ENCODE assay signal across 8 cellular contexts in genomic region chr16:46621006-46621629, GRCh38. TPM values are rescaled to one million over a fixed set of nuclear protein-coding genes. Genes with fewer than 3 reads are reported as not detected.
DNase-seq lines count a peak whose midpoint lies in the region; ATAC-seq lines count a peak whose summit lies in the region.

SHCBP1 (minus strand) TSS chr16:46621379; CDS start chr16:46621359, 20 bp downstream.

- peak; percentile 82 to 91 for ATAC-seq in CD4-positive, CD25-positive, alpha-beta regulatory T cell (ENCODE audit: low read depth in 2 of 2)
- ATAC-seq in GM19372 (IDR thresholded peaks at IDR 0.05; ENCODE audit: low read depth, unreplicated experiment) (peak; percentile 95), HG03520 (IDR thresholded peaks at IDR 0.05; ENCODE audit: unreplicated experiment) (peak; percentile 73), memory B cell (ENCODE audit: low read depth) (peak; percentile 90)

- peak within 1 kb of the TSS; percentile 92 for H3K4me3 ChIP-seq in CD4-positive, CD25-positive, alpha-beta regulatory T cell (ENCODE audit: low read depth, low read length)

- H3K36me3 ChIP-seq in CD4-positive, CD25-positive, alpha-beta regulatory T cell (ENCODE audit: control insufficient read depth, insufficient read depth, low read length), result no peaks in the 10 kb centered on the region

- CTCF ChIA-PET in activated CD4-positive, alpha-beta memory T cell treated with anti-CD3 and anti-CD28 coated beads for 36 hours (lab: Charles Lee), result interaction anchor here (1.4 kb wide), 1 partner anchor 68 kb away, joined by 8 read pairs; no protein-coding TSS in a partner anchor

- peak; percentile 63 to 88 (median 67) for DNase-seq in CD4-positive, CD25-positive, alpha-beta regulatory T cell
- DNase-seq in NCI-H748 treated with DMSO at 0.1 percent for 48 hours (lab: John Stamatoyannopoulos, UW) (peak; percentile 28), memory B cell (ENCODE audit: low spot score in 2 of 2) (peak; percentile 43 to 57)
- DNase-seq in activated CD4-positive, alpha-beta memory T cell treated with anti-CD3 and anti-CD28 coated beads for 36 hours, result peak; percentile 91
- peak; percentile 13 for DNase-seq in effector CD8-positive, alpha-beta T cell (lab: John Stamatoyannopoulos, UW)
- peak; percentile 28 for DNase-seq in stimulated activated CD8-positive, alpha-beta memory T cell treated with anti-CD3 and anti-CD28 coated beads, Interleukin-12 subunit alpha, Interleukin-12 subunit beta, amount 100 ng/mL, for 24 hours (ENCODE audit: extremely low read depth)

- no peaks in the 10 kb centered on the region for H3K9me3 ChIP-seq in CD4-positive, CD25-positive, alpha-beta regulatory T cell (ENCODE audit: control insufficient read depth in 2 of 2, low read length in 2 of 2)

- no peaks in the 10 kb centered on the region for H3K36me3 Mint-ChIP-seq in CD4-positive, CD25-positive, alpha-beta regulatory T cell
- H3K36me3 Mint-ChIP-seq in activated CD4-positive, alpha-beta memory T cell treated with anti-CD3 and anti-CD28 coated beads for 36 hours, result peaks cover 12% of the 10 kb centered on the region
- no peaks in the 10 kb centered on the region for H3K36me3 Mint-ChIP-seq in memory B cell

- H3K27me3 ChIP-seq in CD4-positive, CD25-positive, alpha-beta regulatory T cell (ENCODE audit: control insufficient read depth, insufficient read depth, low read length), result no peaks in the 10 kb centered on the region

- peak within 1 kb of the TSS; percentile 92 to 97 (median 95) for H3K4me3 Mint-ChIP-seq in CD4-positive, CD25-positive, alpha-beta regulatory T cell
- peak within 1 kb of the TSS; percentile 89 for H3K4me3 Mint-ChIP-seq in activated CD4-positive, alpha-beta memory T cell treated with anti-CD3 and anti-CD28 coated beads for 36 hours
- peak within 1 kb of the TSS; percentile 97 for H3K4me3 Mint-ChIP-seq in memory B cell

- H3K27ac Mint-ChIP-seq in CD4-positive, CD25-positive, alpha-beta regulatory T cell, result peak within 1 kb of the TSS; percentile 74 to 90 (median 88)
- peak within 1 kb of the TSS; percentile 69 for H3K27ac Mint-ChIP-seq in activated CD4-positive, alpha-beta memory T cell treated with anti-CD3 and anti-CD28 coated beads for 36 hours
- peak within 1 kb of the TSS; percentile 32 for H3K27ac Mint-ChIP-seq in memory B cell

- H3K4me1 Mint-ChIP-seq in CD4-positive, CD25-positive, alpha-beta regulatory T cell, result peaks cover 0 to 51% (median 18%) of the 10 kb centered on the region in 4 donors
- H3K4me1 Mint-ChIP-seq in activated CD4-positive, alpha-beta memory T cell treated with anti-CD3 and anti-CD28 coated beads for 36 hours (ENCODE audit: low read depth), result peaks cover 23% of the 10 kb centered on the region
- H3K4me1 Mint-ChIP-seq in memory B cell, result peaks cover 22% of the 10 kb centered on the region

- H3K9me3 Mint-ChIP-seq in CD4-positive, CD25-positive, alpha-beta regulatory T cell, result no peaks in the 10 kb centered on the region
- no peaks in the 10 kb centered on the region for H3K9me3 Mint-ChIP-seq in activated CD4-positive, alpha-beta memory T cell treated with anti-CD3 and anti-CD28 coated beads for 36 hours
- no peaks in the 10 kb centered on the region for H3K9me3 Mint-ChIP-seq in memory B cell

- POLR2A ChIA-PET in activated CD4-positive, alpha-beta memory T cell treated with anti-CD3 and anti-CD28 coated beads for 36 hours (lab: Charles Lee), result interaction anchor here (1.1 kb wide), 1 partner anchor 12 kb away, joined by 6 read pairs; no protein-coding TSS in a partner anchor

- no peaks in the 10 kb centered on the region for H3K27me3 Mint-ChIP-seq in CD4-positive, CD25-positive, alpha-beta regulatory T cell
- H3K27me3 Mint-ChIP-seq in activated CD4-positive, alpha-beta memory T cell treated with anti-CD3 and anti-CD28 coated beads for 36 hours, result no peaks in the 10 kb centered on the region
- no peaks in the 10 kb centered on the region for H3K27me3 Mint-ChIP-seq in memory B cell

- peaks cover 19% of the 10 kb centered on the region for H3K4me1 ChIP-seq in CD4-positive, CD25-positive, alpha-beta regulatory T cell (ENCODE audit: control insufficient read depth, insufficient read depth, low read length, poor library complexity, severe bottlenecking)

- H3K27ac ChIP-seq in CD4-positive, CD25-positive, alpha-beta regulatory T cell (ENCODE audit: insufficient read depth, low read length, poor library complexity, severe bottlenecking), result no peak within 1 kb of the TSS

- intact Hi-C loops in activated CD4-positive, alpha-beta memory T cell treated with anti-CD3 and anti-CD28 coated beads for 36 hours (cut with micrococcal nuclease), result loop anchor here (2.0 to 5.0 kb wide), 3 partner anchors 68 to 351 kb away; partner anchors contain the start of genes C16orf87, DNAJA2, ORC6 and VPS35

RNA-seq across cellular contexts. Expression of gene SHCBP1, which starts in this region (rescaled TPM):
- 6.9 TPM for total RNA-seq in CD4-positive, CD25-positive, alpha-beta regulatory T cell
- 1 to 10 TPM in 3 of 4 donors, under 1 TPM in 1; 0.91 to 2.2 (median 1.2) TPM for polyA plus RNA-seq in CD4-positive, CD25-positive, alpha-beta regulatory T cell
- 10 to 100 TPM; 49.0 to 50.5 TPM for total RNA-seq in activated CD4-positive, alpha-beta memory T cell treated with anti-CD3 and anti-CD28 coated beads for 36 hours

Comparison
In these comparisons a context has a peak if more than half of its experiments do, and no peak if none do; other contexts are left out.
1. DNase-seq: peak in every context shown above with its lines; median percentile 91 in activated CD4-positive, alpha-beta memory T cell treated with anti-CD3 and anti-CD28 coated beads for 36 hours; 67 in CD4-positive, CD25-positive, alpha-beta regulatory T cell; 50 in memory B cell; 28 in NCI-H748 treated with DMSO at 0.1 percent for 48 hours; 28 in stimulated activated CD8-positive, alpha-beta memory T cell treated with anti-CD3 and anti-CD28 coated beads, Interleukin-12 subunit alpha, Interleukin-12 subunit beta, amount 100 ng/mL, for 24 hours; 13 in effector CD8-positive, alpha-beta T cell.
2. H3K27ac Mint-ChIP-seq: peak in every context shown above with its lines; median percentile 88 in CD4-positive, CD25-positive, alpha-beta regulatory T cell; 69 in activated CD4-positive, alpha-beta memory T cell treated with anti-CD3 and anti-CD28 coated beads for 36 hours; 32 in memory B cell.